38 cellular contexts compared by ENCODE assay signal in genomic region chr3:28067014-28067413, GRCh38.
"Had no signal": no experiment of that assay in that cellular context is flagged by ENCODE, and none has a peak within 500 bp of the region (broad histone marks: within the 10 kb centered on the region; RNA-seq: fewer than 3 reads in every experiment).

No MANE protein-coding gene starts in this region.

- H3K27ac Mint-ChIP-seq: activated CD4-positive, alpha-beta memory T cell treated with anti-CD3 and anti-CD28 coated beads, Interleukin-2, amount 10 ng/mL, durations not matched to agents 7 days and 5 days; activated CD4-positive, alpha-beta T cell treated with anti-CD3 and anti-CD28 coated beads for 36 hours; activated CD4-positive, alpha-beta T cell treated with anti-CD3 and anti-CD28 coated beads, Interleukin-2, amount 10 ng/mL, durations not matched to agents 7 days and 5 days; activated CD8-positive, alpha-beta memory T cell treated with anti-CD3 and anti-CD28 coated beads, Interleukin-2, amount 10 ng/mL, durations not matched to agents 7 days and 5 days; activated CD8-positive, alpha-beta T cell treated with anti-CD3 and anti-CD28 coated beads, Interleukin-2, amount 10 ng/mL, durations not matched to agents 7 days and 5 days; activated naive CD4-positive, alpha-beta T cell treated with anti-CD3 and anti-CD28 coated beads, Interleukin-2, amount 10 ng/mL, durations not matched to agents 7 days and 5 days; activated naive CD4-positive, alpha-beta T cell treated with anti-CD3 and anti-CD28 coated beads, Interleukin-2, amount 50 U/mL, for 24 hours; activated naive CD8-positive, alpha-beta T cell; activated naive CD8-positive, alpha-beta T cell treated with anti-CD3 and anti-CD28 coated beads, Interleukin-2, amount 10 ng/mL, durations not matched to agents 7 days and 5 days; activated naive CD8-positive, alpha-beta T cell treated with anti-CD3 and anti-CD28 coated beads, Interleukin-2, amount 50 U/mL, for 24 hours; activated T-cell treated with anti-CD3 and anti-CD28 coated beads, Interleukin-2, amount 50 U/mL, for 24 hours; activated T-helper 2 cell treated with anti-CD3 and anti-CD28 coated beads, Interferon-gamma antibody, Interleukin-2, Interleukin-4, amounts not matched to agents 10 μg/mL and 5 μg/mL and 100 μg/mL, durations not matched to agents 14 hours and 24 hours and 36 hours; brain; T-helper 1 cell treated with Interleukin-12 subunit alpha and Interleukin-12 subunit beta and Interleukin-4 antibody, amounts not matched to agents 30 μg/mL and 1 μg/mL, for 36 hours; T-helper 2 cell treated with Interferon-gamma antibody and Interleukin-4, amounts not matched to agents 5 μg/mL and 100 μg/mL, for 36 hours had no signal

- H3K36me3 Mint-ChIP-seq: activated CD8-positive, alpha-beta memory T cell treated with anti-CD3 and anti-CD28 coated beads, Interleukin-2, amount 10 ng/mL, durations not matched to agents 7 days and 5 days; activated naive CD4-positive, alpha-beta T cell treated with anti-CD3 and anti-CD28 coated beads, Interleukin-2, amount 10 ng/mL, durations not matched to agents 7 days and 5 days; activated naive CD4-positive, alpha-beta T cell treated with anti-CD3 and anti-CD28 coated beads, Interleukin-2, amount 50 U/mL, for 24 hours; activated naive CD8-positive, alpha-beta T cell treated with anti-CD3 and anti-CD28 coated beads, Interleukin-2, amount 10 ng/mL, durations not matched to agents 7 days and 5 days; brain had no signal

- H3K9me3 Mint-ChIP-seq: activated CD4-positive, alpha-beta T cell treated with anti-CD3 and anti-CD28 coated beads, Interleukin-2, amount 10 ng/mL, durations not matched to agents 7 days and 5 days; activated naive CD4-positive, alpha-beta T cell treated with anti-CD3 and anti-CD28 coated beads, Interleukin-2, amount 50 U/mL, for 24 hours; central memory CD8-positive, alpha-beta T cell had no signal

- H3K4me3 Mint-ChIP-seq: activated CD4-positive, alpha-beta memory T cell treated with anti-CD3 and anti-CD28 coated beads, Interleukin-2, amount 10 ng/mL, durations not matched to agents 7 days and 5 days; activated CD4-positive, alpha-beta T cell treated with anti-CD3 and anti-CD28 coated beads for 36 hours; activated CD4-positive, alpha-beta T cell treated with anti-CD3 and anti-CD28 coated beads, Interleukin-2, amount 10 ng/mL, durations not matched to agents 7 days and 5 days; activated CD8-positive, alpha-beta memory T cell treated with anti-CD3 and anti-CD28 coated beads, Interleukin-2, amount 10 ng/mL, durations not matched to agents 7 days and 5 days; activated CD8-positive, alpha-beta T cell treated with anti-CD3 and anti-CD28 coated beads, Interleukin-2, amount 10 ng/mL, durations not matched to agents 7 days and 5 days; activated naive CD4-positive, alpha-beta T cell treated with anti-CD3 and anti-CD28 coated beads, Interleukin-2, amount 10 ng/mL, durations not matched to agents 7 days and 5 days; activated naive CD4-positive, alpha-beta T cell treated with anti-CD3 and anti-CD28 coated beads, Interleukin-2, amount 50 U/mL, for 24 hours; activated naive CD8-positive, alpha-beta T cell; activated naive CD8-positive, alpha-beta T cell treated with anti-CD3 and anti-CD28 coated beads, Interleukin-2, amount 10 ng/mL, durations not matched to agents 7 days and 5 days; activated naive CD8-positive, alpha-beta T cell treated with anti-CD3 and anti-CD28 coated beads, Interleukin-2, amount 50 U/mL, for 24 hours; activated T-cell treated with anti-CD3 and anti-CD28 coated beads, Interleukin-2, amount 50 U/mL, for 24 hours; brain; central memory CD8-positive, alpha-beta T cell; T-helper 1 cell treated with Interleukin-12 subunit alpha and Interleukin-12 subunit beta and Interleukin-4 antibody, amounts not matched to agents 30 μg/mL and 1 μg/mL, for 36 hours; T-helper 2 cell treated with Interferon-gamma antibody and Interleukin-4, amounts not matched to agents 5 μg/mL and 100 μg/mL, for 36 hours had no signal

- H3K27me3 Mint-ChIP-seq: activated CD4-positive, alpha-beta memory T cell treated with anti-CD3 and anti-CD28 coated beads, Interleukin-2, amount 10 ng/mL, durations not matched to agents 7 days and 5 days; activated CD4-positive, alpha-beta T cell treated with anti-CD3 and anti-CD28 coated beads for 36 hours; activated CD4-positive, alpha-beta T cell treated with anti-CD3 and anti-CD28 coated beads, Interleukin-2, amount 10 ng/mL, durations not matched to agents 7 days and 5 days; activated CD8-positive, alpha-beta memory T cell treated with anti-CD3 and anti-CD28 coated beads, Interleukin-2, amount 10 ng/mL, durations not matched to agents 7 days and 5 days; activated naive CD4-positive, alpha-beta T cell treated with anti-CD3 and anti-CD28 coated beads, Interleukin-2, amount 10 ng/mL, durations not matched to agents 7 days and 5 days; activated naive CD4-positive, alpha-beta T cell treated with anti-CD3 and anti-CD28 coated beads, Interleukin-2, amount 50 U/mL, for 24 hours; activated naive CD8-positive, alpha-beta T cell; activated naive CD8-positive, alpha-beta T cell treated with anti-CD3 and anti-CD28 coated beads, Interleukin-2, amount 10 ng/mL, durations not matched to agents 7 days and 5 days; activated naive CD8-positive, alpha-beta T cell treated with anti-CD3 and anti-CD28 coated beads, Interleukin-2, amount 50 U/mL, for 24 hours; activated T-cell treated with anti-CD3 and anti-CD28 coated beads, Interleukin-2, amount 50 U/mL, for 24 hours; brain; central memory CD8-positive, alpha-beta T cell had no signal

- H3K36me3 ChIP-seq: ascending aorta, cardiac muscle cell had no signal

- H3K27me3 ChIP-seq: ascending aorta, cardiac muscle cell had no signal

- H3K27ac ChIP-seq: ascending aorta, cardiac muscle cell, VCaP had no signal

- FAIRE-seq: bronchial epithelial cell, TTC549 had no signal

- H3K4me3 ChIP-seq: ascending aorta, cardiac muscle cell had no signal

- DNase-seq: activated CD4-positive, alpha-beta memory T cell treated with anti-CD3 and anti-CD28 coated beads, Interleukin-2, amount 10 ng/mL, durations not matched to agents 7 days and 5 days; activated CD4-positive, alpha-beta T cell treated with anti-CD3 and anti-CD28 coated beads for 1 hour; activated CD4-positive, alpha-beta T cell treated with anti-CD3 and anti-CD28 coated beads for 36 hours; activated CD4-positive, alpha-beta T cell treated with anti-CD3 and anti-CD28 coated beads for 48 hours; activated CD4-positive, alpha-beta T cell treated with anti-CD3 and anti-CD28 coated beads, Interleukin-2, amount 10 ng/mL, durations not matched to agents 7 days and 5 days; activated CD4-positive, alpha-beta T cell treated with anti-CD3 and anti-CD28 coated beads, Interleukin-2, amount 50 U/mL, for 48 hours; activated CD4-positive, CD25-positive, alpha-beta regulatory T cell; activated CD8-positive, alpha-beta memory T cell treated with anti-CD3 and anti-CD28 coated beads for 24 hours; activated CD8-positive, alpha-beta memory T cell treated with anti-CD3 and anti-CD28 coated beads, Interleukin-2, amount 10 ng/mL, durations not matched to agents 7 days and 5 days; activated CD8-positive, alpha-beta memory T cell treated with anti-CD3 and anti-CD28 coated beads, Interleukin-2, amount 50 U/mL, for 48 hours; activated CD8-positive, alpha-beta T cell treated with anti-CD3 and anti-CD28 coated beads, Interleukin-2, amount 10 ng/mL, durations not matched to agents 7 days and 5 days; activated effector memory CD4-positive, alpha-beta T cell treated with Interleukin-2 at 50 U/mL for 16 hours; activated gamma-delta T cell; activated naive CD4-positive, alpha-beta T cell treated with anti-CD3 and anti-CD28 coated beads, Interleukin-2, amount 10 ng/mL, durations not matched to agents 7 days and 5 days; activated naive CD4-positive, alpha-beta T cell treated with Interleukin-2 at 50 U/mL for 16 hours; activated naive CD8-positive, alpha-beta T cell treated with anti-CD3 and anti-CD28 coated beads, Interleukin-2, amount 10 ng/mL, durations not matched to agents 7 days and 5 days; activated naive CD8-positive, alpha-beta T cell treated with anti-CD3 and anti-CD28 coated beads, Interleukin-2, amount 50 U/mL, for 24 hours; activated T-cell treated with anti-CD3 and anti-CD28 coated beads, Interleukin-2, amount 50 U/mL, for 24 hours; activated T-cell treated with anti-CD3 and anti-CD28 coated beads, Interleukin-2, amount 50 U/mL, for 48 hours; amygdala; anterior cingulate cortex; caudate nucleus; cerebellar nuclear complex; T-helper 2 cell; T-helper 9 cell had no signal

- ATAC-seq: activated CD4-positive, alpha-beta T cell treated with anti-CD3 and anti-CD28 coated beads for 36 hours; activated CD4-positive, CD25-positive, alpha-beta regulatory T cell treated with anti-CD3 and anti-CD28 coated beads, Interleukin-2, amount 50 U/mL, for 24 hours; activated CD8-positive, alpha-beta memory T cell treated with anti-CD3 and anti-CD28 coated beads, Interleukin-2, amount 10 ng/mL, durations not matched to agents 7 days and 5 days; activated CD8-positive, alpha-beta T cell treated with anti-CD3 and anti-CD28 coated beads, Interleukin-2, amount 10 ng/mL, durations not matched to agents 7 days and 5 days; activated naive CD8-positive, alpha-beta T cell treated with anti-CD3 and anti-CD28 coated beads, Interleukin-2, amount 50 U/mL, for 24 hours had no signal

- H3K4me1 Mint-ChIP-seq: activated CD4-positive, alpha-beta memory T cell treated with anti-CD3 and anti-CD28 coated beads, Interleukin-2, amount 10 ng/mL, durations not matched to agents 7 days and 5 days; activated CD4-positive, alpha-beta T cell treated with anti-CD3 and anti-CD28 coated beads for 36 hours; activated CD4-positive, alpha-beta T cell treated with anti-CD3 and anti-CD28 coated beads, Interleukin-2, amount 10 ng/mL, durations not matched to agents 7 days and 5 days; activated CD8-positive, alpha-beta memory T cell treated with anti-CD3 and anti-CD28 coated beads, Interleukin-2, amount 10 ng/mL, durations not matched to agents 7 days and 5 days; activated naive CD4-positive, alpha-beta T cell treated with anti-CD3 and anti-CD28 coated beads, Interleukin-2, amount 10 ng/mL, durations not matched to agents 7 days and 5 days; activated naive CD4-positive, alpha-beta T cell treated with anti-CD3 and anti-CD28 coated beads, Interleukin-2, amount 50 U/mL, for 24 hours; activated naive CD8-positive, alpha-beta T cell treated with anti-CD3 and anti-CD28 coated beads, Interleukin-2, amount 10 ng/mL, durations not matched to agents 7 days and 5 days; activated naive CD8-positive, alpha-beta T cell treated with anti-CD3 and anti-CD28 coated beads, Interleukin-2, amount 50 U/mL, for 24 hours; brain; central memory CD8-positive, alpha-beta T cell had no signal

- H3K4me1 ChIP-seq: ascending aorta had no signal
